14 cellular contexts compared by ENCODE assay signal in the genomic region with DNA sequence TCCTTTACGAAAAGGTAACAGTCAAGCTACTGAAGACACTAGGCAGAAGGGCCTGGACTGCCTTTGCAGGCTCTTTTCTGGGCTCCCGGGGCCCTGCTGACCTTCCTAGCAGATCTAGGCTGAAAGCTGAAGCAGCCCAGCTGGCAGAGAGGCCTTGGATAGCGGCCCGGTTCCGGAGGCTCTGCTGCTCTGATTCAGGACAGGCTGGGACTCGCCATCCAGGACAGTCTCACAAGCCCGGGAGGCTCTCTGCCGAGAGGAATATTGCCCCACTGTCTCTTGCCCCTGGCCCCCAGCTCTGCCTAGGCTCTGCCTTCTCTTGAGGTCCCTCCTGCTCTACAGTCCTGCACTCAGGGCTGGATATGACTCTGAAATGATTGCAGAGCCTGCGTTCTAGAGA.
A peak's percentile ranks its signal among the peaks of the same experiment; 100 is the strongest.
DNase-seq lines count a peak whose midpoint lies in the region; ATAC-seq, FAIRE-seq and TF ChIP-seq lines count a peak whose summit lies in the region.
"Had no signal": no experiment of that assay in that cellular context is flagged by ENCODE, and none has a peak within 500 bp of the region (broad histone marks: within the 10 kb centered on the region; RNA-seq: fewer than 3 reads in every experiment).

No MANE protein-coding gene starts in this region.

- peak; percentile 90 for DNase-seq in Right ventricle myocardium superior
- peak; percentile 74 for DNase-seq in mucosa of gallbladder (ENCODE audit: low spot score)
- peak; percentile 76 for DNase-seq in upper lobe of right lung
- no peak for DNase-seq in MG63
- DNase-seq in GM12892 (ENCODE audit: insufficient read length), result no peak
- DNase-seq in activated naive CD4-positive, alpha-beta T cell treated with anti-CD3 and anti-CD28 coated beads, Interleukin-2, amount 50 U/mL, for 72 hours (ENCODE audit: low spot score in 2 of 2), result no peak
- no peak for DNase-seq in activated gamma-delta T cell treated with Interleukin-2 at 50 U/mL for 16 hours
- DNase-seq: cortex of kidney had no signal

- no peak overlapping the region for H3K4me3 ChIP-seq in upper lobe of right lung
- H3K4me3 ChIP-seq in MG63, result no peak overlapping the region

- no peaks in the 10 kb centered on the region for H3K36me3 ChIP-seq in upper lobe of right lung
- H3K36me3 ChIP-seq in MG63, result no peaks in the 10 kb centered on the region

- H3K4me1 ChIP-seq in upper lobe of right lung, result peaks cover 14% of the 10 kb centered on the region

- H3K36me3 Mint-ChIP-seq in activated naive CD4-positive, alpha-beta T cell treated with anti-CD3 and anti-CD28 coated beads, Interleukin-2, amount 50 U/mL, for 72 hours, result no peaks in the 10 kb centered on the region
- H3K36me3 Mint-ChIP-seq: activated CD4-positive, alpha-beta memory T cell treated with anti-CD3 and anti-CD28 coated beads for 36 hours; stimulated activated memory B cell treated with anti-CD40 and anti-IgM and Interleukin-4, amounts not matched to agents 10 μg/mL and 1 μg/mL and 100 μg/mL, for 72 hours had no signal

- no peak for FAIRE-seq in GM12892 (lab: Jason Lieb, UNC)
- FAIRE-seq: G401.6 had no signal

- H3K27ac ChIP-seq in angular gyrus (ENCODE audit: low read depth, low read length) (peak overlapping the region; percentile 58), upper lobe of right lung (peak overlapping the region; percentile 51)

- intact Hi-C loops in Right ventricle myocardium superior (cut with DNase I) (loop anchor here (5.0 kb wide), 2 partner anchors 76 to 104 kb away; no protein-coding TSS in a partner anchor), upper lobe of right lung (cut with DNase I) (no loop called here)

- H3K9me3 Mint-ChIP-seq in activated naive CD4-positive, alpha-beta T cell treated with anti-CD3 and anti-CD28 coated beads, Interleukin-2, amount 50 U/mL, for 72 hours, result no peaks in the 10 kb centered on the region
- H3K9me3 Mint-ChIP-seq: activated CD4-positive, alpha-beta memory T cell treated with anti-CD3 and anti-CD28 coated beads for 36 hours; activated naive CD4-positive, alpha-beta T cell treated with anti-CD3 and anti-CD28 coated beads for 36 hours; CD4-positive, alpha-beta T cell; stimulated activated memory B cell treated with anti-CD40 and anti-IgM and Interleukin-4, amounts not matched to agents 10 μg/mL and 1 μg/mL and 100 μg/mL, for 72 hours had no signal

- H3K27me3 ChIP-seq in upper lobe of right lung (peaks cover 4% of the 10 kb centered on the region), MG63 (no peaks in the 10 kb centered on the region)

- H3K9me3 ChIP-seq in upper lobe of right lung (no peaks in the 10 kb centered on the region), MG63 (no peaks in the 10 kb centered on the region)

- no peak for TF ChIP-seq CTCF in upper lobe of right lung (IDR thresholded peaks at IDR 0.05)

- ATAC-seq in Right ventricle myocardium superior (ENCODE audit: poor library complexity) (peak; percentile 93), upper lobe of right lung (peak; percentile 55)
- ATAC-seq in activated naive CD4-positive, alpha-beta T cell treated with anti-CD3 and anti-CD28 coated beads, Interleukin-2, amount 50 U/mL, for 72 hours, result no peak
- ATAC-seq: stimulated activated memory B cell treated with anti-CD40 and anti-IgM and Interleukin-4, amounts not matched to agents 10 μg/mL and 1 μg/mL and 100 μg/mL, for 72 hours had no signal

- peak overlapping the region in 1 of 2 donors; percentile 51 for H3K27ac Mint-ChIP-seq in activated naive CD4-positive, alpha-beta T cell treated with anti-CD3 and anti-CD28 coated beads, Interleukin-2, amount 50 U/mL, for 72 hours
- H3K27ac Mint-ChIP-seq: activated CD4-positive, alpha-beta memory T cell treated with anti-CD3 and anti-CD28 coated beads for 36 hours; activated naive CD4-positive, alpha-beta T cell treated with anti-CD3 and anti-CD28 coated beads for 36 hours; CD4-positive, alpha-beta T cell; stimulated activated memory B cell treated with anti-CD40 and anti-IgM and Interleukin-4, amounts not matched to agents 10 μg/mL and 1 μg/mL and 100 μg/mL, for 72 hours had no signal

- no peak for TF ChIP-seq POLR2A in GM12892 (IDR thresholded peaks at IDR 0.05; ENCODE audit: low read depth, low read length)

Comparison
In these comparisons a context has a peak if more than half of its experiments do, and no peak if none do; other contexts are left out.
1. ATAC-seq: peak in Right ventricle myocardium superior (single experiment) and upper lobe of right lung (single experiment); none in activated naive CD4-positive, alpha-beta T cell treated with anti-CD3 and anti-CD28 coated beads, Interleukin-2, amount 50 U/mL, for 72 hours (0 of 2).
2. DNase-seq: peak in Right ventricle myocardium superior (single experiment), mucosa of gallbladder (single experiment) and upper lobe of right lung (single experiment); none in MG63 (single experiment), GM12892 (single experiment), activated naive CD4-positive, alpha-beta T cell treated with anti-CD3 and anti-CD28 coated beads, Interleukin-2, amount 50 U/mL, for 72 hours (0 of 2) and activated gamma-delta T cell treated with Interleukin-2 at 50 U/mL for 16 hours (single experiment).